ENCODE assay signal across 24 cellular contexts in the genomic region with DNA sequence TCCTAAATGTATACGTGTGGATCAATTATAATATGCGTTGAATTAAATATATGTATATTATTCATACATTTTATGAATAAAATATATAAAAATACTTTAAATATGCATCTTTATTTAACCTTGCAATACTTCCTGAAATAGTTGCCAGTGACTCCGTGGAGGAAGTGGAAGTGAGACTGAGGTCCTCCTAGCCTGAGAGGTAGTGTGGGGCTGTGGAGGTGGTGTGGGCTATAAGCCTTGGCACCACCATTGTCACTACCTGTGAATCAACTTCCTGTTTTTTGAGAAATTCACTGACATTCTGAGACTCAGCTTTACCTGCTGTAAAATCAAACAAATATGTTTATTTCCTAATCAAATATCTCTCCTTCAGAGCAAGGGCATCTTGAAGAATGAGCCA.
"Had no signal": no experiment of that assay in that cellular context is flagged by ENCODE, and none has a peak within 500 bp of the region (broad histone marks: within the 10 kb centered on the region; RNA-seq: fewer than 3 reads in every experiment).

No MANE protein-coding gene starts in this region.

- ATAC-seq: activated CD4-positive, alpha-beta T cell treated with anti-CD3 and anti-CD28 coated beads for 36 hours; gastrocnemius medialis; mucosa of descending colon; right cardiac atrium had no signal

- DNase-seq: activated CD4-positive, alpha-beta T cell treated with anti-CD3 and anti-CD28 coated beads for 36 hours; activated CD4-positive, CD25-positive, alpha-beta regulatory T cell; activated CD8-positive, alpha-beta memory T cell treated with anti-CD3 and anti-CD28 coated beads, Interleukin-2, amount 50 U/mL, for 48 hours; activated gamma-delta T cell treated with Interleukin-2 at 50 U/mL for 16 hours; activated naive CD8-positive, alpha-beta T cell treated with anti-CD3 and anti-CD28 coated beads, Interleukin-2, amount 10 ng/mL, durations not matched to agents 7 days and 5 days; activated T-cell treated with anti-CD3 and anti-CD28 coated beads, Interleukin-2, amount 50 U/mL, for 24 hours; amniotic stem cell; brain microvascular endothelial cell; dorsolateral prefrontal cortex; effector memory CD4-positive, alpha-beta T cell; gastrocnemius medialis; glutamatergic neuron; left ventricle myocardium inferior; mucosa of descending colon; posterior cingulate gyrus; right cardiac atrium; stimulated activated CD4-positive, alpha-beta T cell treated with anti-CD3 and anti-CD28 coated beads, Interleukin-15, amount 100 ng/mL, for 24 hours; stimulated activated CD4-positive, alpha-beta T cell treated with anti-CD3 and anti-CD28 coated beads, Interleukin-2, amount 100 ng/mL, for 24 hours; substantia nigra; T-helper 1 cell; uterus had no signal

- H3K27me3 ChIP-seq: brain microvascular endothelial cell, gastrocnemius medialis, uterus had no signal

- H3K9me3 ChIP-seq: gastrocnemius medialis, uterus had no signal

- H3K4me1 ChIP-seq: gastrocnemius medialis, left ventricle myocardium inferior, uterus had no signal

- H3K27ac ChIP-seq: brain microvascular endothelial cell, coronary artery, dorsolateral prefrontal cortex, gastrocnemius medialis, left ventricle myocardium inferior, uterus had no signal

- FAIRE-seq: astrocyte, islet of Langerhans had no signal

- H3K36me3 ChIP-seq: brain microvascular endothelial cell, gastrocnemius medialis, left ventricle myocardium inferior, uterus had no signal

- H3K4me3 ChIP-seq: coronary artery, dorsolateral prefrontal cortex, gastrocnemius medialis, left ventricle myocardium inferior, mucosa of descending colon, uterus had no signal
